In genomic region chr20:51359401-51359800, GRCh38 we compare ENCODE assay signal across 17 cellular contexts.
"Had no signal": no experiment of that assay in that cellular context is flagged by ENCODE, and none has a peak within 500 bp of the region (broad histone marks: within the 10 kb centered on the region; RNA-seq: fewer than 3 reads in every experiment).

No MANE protein-coding gene starts in this region.

- H3K36me3 ChIP-seq: esophagus squamous epithelium, transverse colon, WERI-Rb-1 had no signal

- H3K4me3 ChIP-seq: coronary artery, esophagus squamous epithelium, skin epidermis, transverse colon had no signal

- H3K27me3 ChIP-seq: esophagus squamous epithelium, transverse colon had no signal

- DNase-seq: activated CD4-positive, alpha-beta memory T cell treated with anti-CD3 and anti-CD28 coated beads, Interleukin-2, amount 10 ng/mL, durations not matched to agents 7 days and 5 days; activated CD4-positive, alpha-beta T cell treated with anti-CD3 and anti-CD28 coated beads for 36 hours; activated naive CD4-positive, alpha-beta T cell treated with anti-CD3 and anti-CD28 coated beads, Interleukin-2, amount 10 ng/mL, durations not matched to agents 7 days and 5 days; activated T-cell treated with anti-CD3 and anti-CD28 coated beads, Interleukin-2, amount 50 U/mL, for 24 hours; caudate nucleus; esophagus squamous epithelium; hippocampal formation; stimulated activated CD4-positive, alpha-beta T cell treated with anti-CD3 and anti-CD28 coated beads, Interleukin-4, amount 100 ng/mL, for 4 hours; stimulated activated naive CD8-positive, alpha-beta T cell treated with anti-CD3 and anti-CD28 coated beads, Interleukin-15, Interleukin-2, amounts not matched to agents 100 U/mL and 50 U/mL, for 24 hours; T-helper 17 cell; transverse colon; WERI-Rb-1 had no signal

- ATAC-seq: activated CD4-positive, alpha-beta T cell treated with anti-CD3 and anti-CD28 coated beads for 36 hours; left lobe of liver; stimulated activated naive CD8-positive, alpha-beta T cell treated with anti-CD3 and anti-CD28 coated beads, Interleukin-15, Interleukin-2, amounts not matched to agents 100 U/mL and 50 U/mL, for 24 hours; T-helper 17 cell had no signal

- H3K9ac ChIP-seq: parathyroid adenoma had no signal

- H2AFZ ChIP-seq: parathyroid adenoma had no signal

- H3K4me1 ChIP-seq: parathyroid adenoma, transverse colon had no signal

- H3K9me3 ChIP-seq: transverse colon had no signal

- FAIRE-seq: keratinocyte had no signal

- H3K27ac ChIP-seq: esophagus squamous epithelium, parathyroid adenoma, transverse colon, WERI-Rb-1 had no signal
